Comparison of ENCODE assay signal across 1 cellular context in the genomic region with DNA sequence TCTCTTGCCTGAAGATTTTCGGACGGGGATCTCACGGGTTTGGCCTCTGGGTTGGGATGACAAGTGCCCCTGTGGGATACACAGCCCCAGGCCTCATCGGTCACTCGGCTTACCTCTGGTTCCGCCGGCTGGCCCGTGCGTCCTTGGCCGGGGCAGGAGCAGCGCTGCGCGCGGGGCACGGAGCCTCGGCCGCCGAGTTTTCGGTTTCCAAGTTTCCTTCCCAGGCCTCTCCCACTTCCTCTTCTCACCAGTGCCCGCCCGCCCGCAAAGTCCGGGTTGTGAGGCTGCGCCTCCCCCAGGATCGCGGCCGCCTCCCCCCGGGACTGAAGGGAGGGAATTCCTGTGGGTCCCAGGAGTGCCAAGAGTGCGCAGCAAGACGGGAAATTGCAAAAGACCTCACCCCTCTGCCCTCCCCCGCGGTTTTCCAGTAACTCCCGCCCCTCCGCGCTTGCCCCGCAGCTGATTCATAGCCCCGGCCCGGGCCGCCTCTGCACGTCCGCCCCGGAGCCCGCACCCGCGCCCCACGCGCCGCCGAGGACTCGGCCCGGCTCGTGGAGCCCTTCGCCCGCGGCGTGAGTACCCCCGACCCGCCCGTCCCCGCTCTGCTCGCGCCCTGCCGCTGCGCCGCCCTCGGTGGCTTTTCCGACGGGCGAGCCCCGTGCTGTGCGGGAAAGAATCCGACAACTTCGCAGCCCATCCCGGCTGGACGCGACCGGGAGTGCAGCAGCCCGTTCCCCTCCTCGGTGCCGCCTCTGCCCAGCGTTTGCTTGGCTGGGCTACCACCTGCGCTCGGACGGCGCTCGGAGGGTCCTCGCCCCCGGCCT.
TF ChIP-seq lines count a peak whose summit lies in the region.

A gene (plus strand): TSS at position 458 of the 824 bp plus-strand sequence. CDS start 23,033 bp downstream, outside the sequence.

TF ChIP-seq in HepG2, 621 proteins besides CTCF, POLR2A, EP300 and RAD21 (continued from another document):
- TF ChIP-seq, protein P1, sequence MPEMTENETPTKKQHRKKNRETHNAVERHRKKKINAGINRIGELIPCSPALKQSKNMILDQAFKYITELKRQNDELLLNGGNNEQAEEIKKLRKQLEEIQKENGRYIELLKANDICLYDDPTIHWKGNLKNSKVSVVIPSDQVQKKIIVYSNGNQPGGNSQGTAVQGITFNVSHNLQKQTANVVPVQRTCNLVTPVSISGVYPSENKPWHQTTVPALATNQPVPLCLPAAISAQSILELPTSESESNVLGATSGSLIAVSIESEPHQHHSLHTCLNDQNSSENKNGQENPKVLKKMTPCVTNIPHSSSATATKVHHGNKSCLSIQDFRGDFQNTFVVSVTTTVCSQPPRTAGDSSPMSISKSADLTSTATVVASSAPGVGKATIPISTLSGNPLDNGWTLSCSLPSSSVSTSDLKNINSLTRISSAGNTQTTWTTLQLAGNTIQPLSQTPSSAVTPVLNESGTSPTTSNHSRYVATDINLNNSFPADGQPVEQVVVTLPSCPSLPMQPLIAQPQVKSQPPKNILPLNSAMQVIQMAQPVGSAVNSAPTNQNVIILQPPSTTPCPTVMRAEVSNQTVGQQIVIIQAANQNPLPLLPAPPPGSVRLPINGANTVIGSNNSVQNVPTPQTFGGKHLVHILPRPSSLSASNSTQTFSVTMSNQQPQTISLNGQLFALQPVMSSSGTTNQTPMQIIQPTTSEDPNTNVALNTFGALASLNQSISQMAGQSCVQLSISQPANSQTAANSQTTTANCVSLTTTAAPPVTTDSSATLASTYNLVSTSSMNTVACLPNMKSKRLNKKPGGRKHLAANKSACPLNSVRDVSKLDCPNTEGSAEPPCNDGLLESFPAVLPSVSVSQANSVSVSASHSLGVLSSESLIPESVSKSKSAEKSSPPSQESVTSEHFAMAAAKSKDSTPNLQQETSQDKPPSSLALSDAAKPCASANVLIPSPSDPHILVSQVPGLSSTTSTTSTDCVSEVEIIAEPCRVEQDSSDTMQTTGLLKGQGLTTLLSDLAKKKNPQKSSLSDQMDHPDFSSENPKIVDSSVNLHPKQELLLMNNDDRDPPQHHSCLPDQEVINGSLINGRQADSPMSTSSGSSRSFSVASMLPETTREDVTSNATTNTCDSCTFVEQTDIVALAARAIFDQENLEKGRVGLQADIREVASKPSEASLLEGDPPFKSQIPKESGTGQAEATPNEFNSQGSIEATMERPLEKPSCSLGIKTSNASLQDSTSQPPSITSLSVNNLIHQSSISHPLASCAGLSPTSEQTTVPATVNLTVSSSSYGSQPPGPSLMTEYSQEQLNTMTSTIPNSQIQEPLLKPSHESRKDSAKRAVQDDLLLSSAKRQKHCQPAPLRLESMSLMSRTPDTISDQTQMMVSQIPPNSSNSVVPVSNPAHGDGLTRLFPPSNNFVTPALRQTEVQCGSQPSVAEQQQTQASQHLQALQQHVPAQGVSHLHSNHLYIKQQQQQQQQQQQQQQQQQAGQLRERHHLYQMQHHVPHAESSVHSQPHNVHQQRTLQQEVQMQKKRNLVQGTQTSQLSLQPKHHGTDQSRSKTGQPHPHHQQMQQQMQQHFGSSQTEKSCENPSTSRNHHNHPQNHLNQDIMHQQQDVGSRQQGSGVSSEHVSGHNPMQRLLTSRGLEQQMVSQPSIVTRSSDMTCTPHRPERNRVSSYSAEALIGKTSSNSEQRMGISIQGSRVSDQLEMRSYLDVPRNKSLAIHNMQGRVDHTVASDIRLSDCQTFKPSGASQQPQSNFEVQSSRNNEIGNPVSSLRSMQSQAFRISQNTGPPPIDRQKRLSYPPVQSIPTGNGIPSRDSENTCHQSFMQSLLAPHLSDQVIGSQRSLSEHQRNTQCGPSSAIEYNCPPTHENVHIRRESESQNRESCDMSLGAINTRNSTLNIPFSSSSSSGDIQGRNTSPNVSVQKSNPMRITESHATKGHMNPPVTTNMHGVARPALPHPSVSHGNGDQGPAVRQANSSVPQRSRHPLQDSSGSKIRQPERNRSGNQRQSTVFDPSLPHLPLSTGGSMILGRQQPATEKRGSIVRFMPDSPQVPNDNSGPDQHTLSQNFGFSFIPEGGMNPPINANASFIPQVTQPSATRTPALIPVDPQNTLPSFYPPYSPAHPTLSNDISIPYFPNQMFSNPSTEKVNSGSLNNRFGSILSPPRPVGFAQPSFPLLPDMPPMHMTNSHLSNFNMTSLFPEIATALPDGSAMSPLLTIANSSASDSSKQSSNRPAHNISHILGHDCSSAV (CRISPR knock-in tag; IDR thresholded peaks at IDR 0.05; ENCODE audit: borderline replicate concordance): no peak
- TF ChIP-seq NR2C2 (CRISPR knock-in tag; IDR thresholded peaks at IDR 0.05; ENCODE audit: borderline replicate concordance) (peak; percentile 48; the same call in 1 of the 2 replicates), ZNF3 (CRISPR knock-in tag; IDR thresholded peaks at IDR 0.05) (0 out of 2 replicates have a peak, but pooled peaks have one; percentile 8), FOXA3 (CRISPR knock-in tag; IDR thresholded peaks at IDR 0.05) (peak; percentile 74), POLR2AphosphoS5 (IDR thresholded peaks at IDR 0.05; ENCODE audit: low read depth, low read length) (peak; percentile 49; the same call in 1 of the 2 replicates)
